Comparison of ENCODE assay signal across 8 cellular contexts in genomic region chr22:44325718-44326548, GRCh38. TPM values are rescaled to one million over a fixed set of nuclear protein-coding genes. Genes with fewer than 3 reads are reported as not detected.
DNase-seq lines count a peak whose midpoint lies in the region; TF ChIP-seq lines count a peak whose summit lies in the region.

No MANE protein-coding gene starts in this region.

- H3K9me3 ChIP-seq in adrenal gland (replicated peaks in 1 of 3) (no peaks in the 10 kb centered on the region), thymus (ENCODE audit: control insufficient read depth) (no peaks in the 10 kb centered on the region)

- peak overlapping the region in 3 of 4 donors; percentile 29 to 67 (median 48) for H3K4me3 ChIP-seq in adrenal gland
- peak overlapping the region; percentile 46 for H3K4me3 ChIP-seq in thymus (ENCODE audit: low read length)

- DNase-seq in activated CD4-positive, alpha-beta T cell treated with anti-CD3 and anti-CD28 coated beads, Interleukin-2, amount 10 ng/mL, durations not matched to agents 7 days and 5 days: no peak
- DNase-seq in activated CD4-positive, alpha-beta T cell treated with anti-CD3 and anti-CD28 coated beads, Interleukin-2, amount 50 U/mL, for 1 hour: no peak
- DNase-seq in adrenal gland (no peak), kidney tubule cell (ENCODE audit: low spot score) (peak; percentile 31), NCI-H2081 treated with DMSO at 0.1 percent for 48 hours (lab: John Stamatoyannopoulos, UW) (no peak), NCI-H187 treated with DMSO at 0.1 percent for 48 hours (lab: John Stamatoyannopoulos, UW) (no peak), HT-29 (ENCODE audit: low spot score) (no peak)

- H3K36me3 Mint-ChIP-seq in activated CD4-positive, alpha-beta T cell treated with anti-CD3 and anti-CD28 coated beads, Interleukin-2, amount 10 ng/mL, durations not matched to agents 7 days and 5 days (ENCODE audit: low read depth): no peaks in the 10 kb centered on the region

- POLR2A ChIA-PET in activated CD4-positive, alpha-beta T cell treated with anti-CD3 and anti-CD28 coated beads, Interleukin-2, amount 10 ng/mL, durations not matched to agents 7 days and 5 days (lab: Charles Lee): no interaction called here

- H3K4me1 ChIP-seq in adrenal gland (replicated peaks in 1 of 2) (no peaks in the 10 kb centered on the region), thymus (ENCODE audit: control insufficient read depth, insufficient read depth, low read length) (no peaks in the 10 kb centered on the region)

- H3K36me3 ChIP-seq in adrenal gland (replicated peaks in 1 of 2): no peaks in the 10 kb centered on the region
- no peaks in the 10 kb centered on the region for H3K36me3 ChIP-seq in thymus (ENCODE audit: control insufficient read depth, insufficient read depth)

- H3K4me3 Mint-ChIP-seq in activated CD4-positive, alpha-beta T cell treated with anti-CD3 and anti-CD28 coated beads, Interleukin-2, amount 10 ng/mL, durations not matched to agents 7 days and 5 days: peak overlapping the region; percentile 24

- no peak overlapping the region for H3K27ac Mint-ChIP-seq in activated CD4-positive, alpha-beta T cell treated with anti-CD3 and anti-CD28 coated beads, Interleukin-2, amount 10 ng/mL, durations not matched to agents 7 days and 5 days

- peaks cover 16% of the 10 kb centered on the region for H3K27me3 ChIP-seq in adrenal gland
- peaks cover 24% of the 10 kb centered on the region for H3K27me3 ChIP-seq in thymus (ENCODE audit: control insufficient read depth, insufficient read depth)

- H3K4me1 Mint-ChIP-seq in activated CD4-positive, alpha-beta T cell treated with anti-CD3 and anti-CD28 coated beads, Interleukin-2, amount 10 ng/mL, durations not matched to agents 7 days and 5 days: peaks cover 24% of the 10 kb centered on the region

- peak in 4 of 6 experiments; percentile 16 to 35 (median 21) for TF ChIP-seq CTCF in adrenal gland (IDR thresholded peaks at IDR 0.05)

- peaks cover 61% of the 10 kb centered on the region for H3K27me3 Mint-ChIP-seq in activated CD4-positive, alpha-beta T cell treated with anti-CD3 and anti-CD28 coated beads, Interleukin-2, amount 10 ng/mL, durations not matched to agents 7 days and 5 days

- TF ChIP-seq POLR2A in adrenal gland (IDR thresholded peaks at IDR 0.05): no peak

- WGBS in adrenal gland, 4 donors: 21 to 28% (median 25%) methylated on average over 24 to 25 of the region's 25 CpGs
- 19% methylated on average over 25 of the region's 25 CpGs for WGBS in thymus

- CTCF ChIA-PET in activated CD4-positive, alpha-beta T cell treated with anti-CD3 and anti-CD28 coated beads, Interleukin-2, amount 10 ng/mL, durations not matched to agents 7 days and 5 days (lab: Charles Lee): interaction anchor here (0.6 kb wide), 2 partner anchors 27 to 127 kb away, joined by 3 to 5 read pairs; no protein-coding TSS in a partner anchor

- no peaks in the 10 kb centered on the region for H3K9me3 Mint-ChIP-seq in activated CD4-positive, alpha-beta T cell treated with anti-CD3 and anti-CD28 coated beads, Interleukin-2, amount 10 ng/mL, durations not matched to agents 7 days and 5 days

- intact Hi-C loops in adrenal gland (cut with DNase I): no loop called here

- H3K27ac ChIP-seq in adrenal gland (peak overlapping the region in 2 of 5 donors; percentile 21 to 58), thymus (ENCODE audit: low read depth) (no peak overlapping the region)

RNA-seq across cellular contexts. Expression of gene SHISAL1, which starts 13.2 kb away (rescaled TPM):
- total RNA-seq in activated CD4-positive, alpha-beta T cell treated with anti-CD3 and anti-CD28 coated beads, Interleukin-2, amount 10 ng/mL, durations not matched to agents 7 days and 5 days: not detected
- total RNA-seq in adrenal gland: 1 to 10 TPM in 5 of 8 donors, under 1 TPM in 3; 0.43 to 2.2 (median 1.2) TPM
- polyA plus RNA-seq in adrenal gland (1 to 10 TPM in 2 of 3 donors, under 1 TPM in 1; 0.71 to 2.4 (median 1.0) TPM), thymus (0.27 TPM)
- not detected in 2 replicates for total RNA-seq in HT-29 (2014; rRNA removed; shearing (Covaris generic))
